In genomic region chr5:95730011-95730700, GRCh38 we compare ENCODE assay signal across 8 cellular contexts. TPM values are rescaled to one million over a fixed set of nuclear protein-coding genes. Genes with fewer than 3 reads are reported as not detected.
DNase-seq lines count a peak whose midpoint lies in the region; ATAC-seq lines count a peak whose summit lies in the region.

No MANE protein-coding gene starts in this region.

- H3K27ac Mint-ChIP-seq in activated CD4-positive, alpha-beta T cell treated with anti-CD3 and anti-CD28 coated beads for 36 hours: peak overlapping the region; percentile 64
- H3K27ac Mint-ChIP-seq in activated T-helper 1 cell treated with anti-CD3 and anti-CD28 coated beads, Interleukin-12 subunit alpha, Interleukin-12 subunit beta, Interleukin-2, Interleukin-4 antibody, amounts not matched to agents 30 ng/mL and 10 ng/mL and 1 ng/mL, durations not matched to agents 14 hours and 24 hours and 36 hours: no peak overlapping the region
- H3K27ac Mint-ChIP-seq in immature natural killer cell: peak overlapping the region; percentile 74 to 96 (median 85)

- CTCF ChIA-PET in activated CD4-positive, alpha-beta T cell treated with anti-CD3 and anti-CD28 coated beads for 36 hours (lab: Charles Lee): interaction anchor here (0.6 to 2.2 kb wide), 6 partner anchors 12 to 82 kb away, joined by 3 to 10 read pairs (median 4); no protein-coding TSS in a partner anchor

- peaks cover 62% of the 10 kb centered on the region for H3K4me1 Mint-ChIP-seq in activated CD4-positive, alpha-beta T cell treated with anti-CD3 and anti-CD28 coated beads for 36 hours
- peaks cover 23% of the 10 kb centered on the region for H3K4me1 Mint-ChIP-seq in activated T-helper 1 cell treated with anti-CD3 and anti-CD28 coated beads, Interleukin-12 subunit alpha, Interleukin-12 subunit beta, Interleukin-2, Interleukin-4 antibody, amounts not matched to agents 30 ng/mL and 10 ng/mL and 1 ng/mL, durations not matched to agents 14 hours and 24 hours and 36 hours (ENCODE audit: low read depth)
- peaks cover 55 to 78% of the 10 kb centered on the region in 2 donors for H3K4me1 Mint-ChIP-seq in immature natural killer cell

- no peaks in the 10 kb centered on the region for H3K9me3 Mint-ChIP-seq in activated CD4-positive, alpha-beta T cell treated with anti-CD3 and anti-CD28 coated beads for 36 hours (ENCODE audit: low read depth)
- no peaks in the 10 kb centered on the region for H3K9me3 Mint-ChIP-seq in activated T-helper 1 cell treated with anti-CD3 and anti-CD28 coated beads, Interleukin-12 subunit alpha, Interleukin-12 subunit beta, Interleukin-2, Interleukin-4 antibody, amounts not matched to agents 30 ng/mL and 10 ng/mL and 1 ng/mL, durations not matched to agents 14 hours and 24 hours and 36 hours
- no peaks in the 10 kb centered on the region for H3K9me3 Mint-ChIP-seq in immature natural killer cell

- H3K36me3 Mint-ChIP-seq in activated CD4-positive, alpha-beta T cell treated with anti-CD3 and anti-CD28 coated beads for 36 hours (ENCODE audit: low read depth): peaks cover 1% of the 10 kb centered on the region
- no peaks in the 10 kb centered on the region for H3K36me3 Mint-ChIP-seq in activated T-helper 1 cell treated with anti-CD3 and anti-CD28 coated beads, Interleukin-12 subunit alpha, Interleukin-12 subunit beta, Interleukin-2, Interleukin-4 antibody, amounts not matched to agents 30 ng/mL and 10 ng/mL and 1 ng/mL, durations not matched to agents 14 hours and 24 hours and 36 hours (ENCODE audit: low read depth)
- no peaks in the 10 kb centered on the region for H3K36me3 Mint-ChIP-seq in immature natural killer cell

- POLR2A ChIA-PET in activated CD4-positive, alpha-beta T cell treated with anti-CD3 and anti-CD28 coated beads for 36 hours (lab: Charles Lee): interaction anchor here (1.0 kb wide), 1 partner anchor 84 kb away, joined by 3 read pairs; the partner anchor contains the start of gene RFESD

- no peak for ATAC-seq in activated CD4-positive, alpha-beta T cell treated with anti-CD3 and anti-CD28 coated beads for 36 hours
- ATAC-seq in left lobe of liver (no peak), HG03039 (IDR thresholded peaks at IDR 0.05; ENCODE audit: unreplicated experiment) (no peak)

- H3K27ac ChIP-seq in temporal lobe (ENCODE audit: low read depth, low read length): peak overlapping the region; percentile 92

- H3K4me3 Mint-ChIP-seq in activated CD4-positive, alpha-beta T cell treated with anti-CD3 and anti-CD28 coated beads for 36 hours: peak overlapping the region; percentile 75
- H3K4me3 Mint-ChIP-seq in activated T-helper 1 cell treated with anti-CD3 and anti-CD28 coated beads, Interleukin-12 subunit alpha, Interleukin-12 subunit beta, Interleukin-2, Interleukin-4 antibody, amounts not matched to agents 30 ng/mL and 10 ng/mL and 1 ng/mL, durations not matched to agents 14 hours and 24 hours and 36 hours: peak overlapping the region; percentile 64
- H3K4me3 Mint-ChIP-seq in immature natural killer cell: peak overlapping the region; percentile 82 to 97 (median 89)

- no peak for DNase-seq in activated CD4-positive, alpha-beta T cell treated with anti-CD3 and anti-CD28 coated beads for 36 hours
- DNase-seq in activated CD4-positive, alpha-beta T cell treated with anti-CD3 and anti-CD28 coated beads, Interleukin-2, amount 50 U/mL, for 4 hours: no peak
- no peak for DNase-seq in activated T-helper 1 cell treated with anti-CD3 and anti-CD28 coated beads, Interleukin-12 subunit alpha, Interleukin-12 subunit beta, Interleukin-2, Interleukin-4 antibody, amounts not matched to agents 30 ng/mL and 10 ng/mL and 1 ng/mL, durations not matched to agents 14 hours and 24 hours and 36 hours (ENCODE audit: low spot score)
- DNase-seq in immature natural killer cell: no peak
- DNase-seq in left lobe of liver (ENCODE audit: low spot score): no peak
- DNase-seq in NCI-H2171 treated with DMSO at 0.1 percent for 48 hours (lab: John Stamatoyannopoulos, UW): no peak

- peaks cover 32% of the 10 kb centered on the region for H3K27me3 Mint-ChIP-seq in activated CD4-positive, alpha-beta T cell treated with anti-CD3 and anti-CD28 coated beads for 36 hours
- H3K27me3 Mint-ChIP-seq in activated T-helper 1 cell treated with anti-CD3 and anti-CD28 coated beads, Interleukin-12 subunit alpha, Interleukin-12 subunit beta, Interleukin-2, Interleukin-4 antibody, amounts not matched to agents 30 ng/mL and 10 ng/mL and 1 ng/mL, durations not matched to agents 14 hours and 24 hours and 36 hours (ENCODE audit: insufficient read depth): peaks cover 66% of the 10 kb centered on the region
- H3K27me3 Mint-ChIP-seq in immature natural killer cell (ENCODE audit: low read depth in 3 of 3): peaks cover 0 to 12% (median 2%) of the 10 kb centered on the region in 3 donors

- intact Hi-C loops in activated CD4-positive, alpha-beta T cell treated with anti-CD3 and anti-CD28 coated beads for 36 hours (cut with DNase I, micrococcal nuclease): loop anchor here in 1 of 2 experiments (1.0 kb wide), 1 partner anchor 14 kb away; no protein-coding TSS in a partner anchor
- intact Hi-C loops in activated T-helper 1 cell treated with anti-CD3 and anti-CD28 coated beads, Interleukin-12 subunit alpha, Interleukin-12 subunit beta, Interleukin-2, Interleukin-4 antibody, amounts not matched to agents 30 ng/mL and 10 ng/mL and 1 ng/mL, durations not matched to agents 14 hours and 24 hours and 36 hours (cut with micrococcal nuclease): no loop called here

RNA-seq across cellular contexts. Expression of gene RHOBTB3, which starts 1.0 kb away (rescaled TPM):
- 1 to 10 TPM; 3.3 to 3.5 TPM for total RNA-seq in activated CD4-positive, alpha-beta T cell treated with anti-CD3 and anti-CD28 coated beads for 36 hours
- total RNA-seq in activated T-helper 1 cell treated with anti-CD3 and anti-CD28 coated beads, Interleukin-12 subunit alpha, Interleukin-12 subunit beta, Interleukin-2, Interleukin-4 antibody, amounts not matched to agents 30 ng/mL and 10 ng/mL and 1 ng/mL, durations not matched to agents 14 hours and 24 hours and 36 hours: 0.36 and 0.71 TPM in 2 replicates
- polyA plus RNA-seq in immature natural killer cell: 10 to 100 TPM; 22.9 to 44.6 (median 25.7) TPM
- total RNA-seq in temporal lobe: 135 TPM
- 45.1 TPM for total RNA-seq in left lobe of liver

RNA-seq across cellular contexts. Expression of gene SPATA9, which starts 47.4 kb away (rescaled TPM):
- not detected for total RNA-seq in activated CD4-positive, alpha-beta T cell treated with anti-CD3 and anti-CD28 coated beads for 36 hours
- not detected in 2 replicates for total RNA-seq in activated T-helper 1 cell treated with anti-CD3 and anti-CD28 coated beads, Interleukin-12 subunit alpha, Interleukin-12 subunit beta, Interleukin-2, Interleukin-4 antibody, amounts not matched to agents 30 ng/mL and 10 ng/mL and 1 ng/mL, durations not matched to agents 14 hours and 24 hours and 36 hours
- 1 to 10 TPM in 2 of 3 donors, not detected in 1; 1.4 to 1.6 TPM for polyA plus RNA-seq in immature natural killer cell
- total RNA-seq in temporal lobe: 0.98 TPM
- total RNA-seq in left lobe of liver: 0.25 TPM

Comparison
In these comparisons a context has a peak if more than half of its experiments do, and no peak if none do; other contexts are left out.
1. RNA of gene RHOBTB3, which starts 1.0 kb away (total RNA-seq): 135 TPM in temporal lobe (single experiment) and 45.1 TPM in left lobe of liver (single experiment); 3.3 to 3.5 TPM in activated CD4-positive, alpha-beta T cell treated with anti-CD3 and anti-CD28 coated beads for 36 hours and 0.36 to 0.71 TPM in activated T-helper 1 cell treated with anti-CD3 and anti-CD28 coated beads, Interleukin-12 subunit alpha, Interleukin-12 subunit beta, Interleukin-2, Interleukin-4 antibody, amounts not matched to agents 30 ng/mL and 10 ng/mL and 1 ng/mL, durations not matched to agents 14 hours and 24 hours and 36 hours; every median in the first group is over 10 times any median in the second.
2. Peak in every context shown above with its lines, with median percentiles within 50 percentile points of each other: H3K4me3 Mint-ChIP-seq.